2 cellular contexts compared by ENCODE assay signal in the genomic region with DNA sequence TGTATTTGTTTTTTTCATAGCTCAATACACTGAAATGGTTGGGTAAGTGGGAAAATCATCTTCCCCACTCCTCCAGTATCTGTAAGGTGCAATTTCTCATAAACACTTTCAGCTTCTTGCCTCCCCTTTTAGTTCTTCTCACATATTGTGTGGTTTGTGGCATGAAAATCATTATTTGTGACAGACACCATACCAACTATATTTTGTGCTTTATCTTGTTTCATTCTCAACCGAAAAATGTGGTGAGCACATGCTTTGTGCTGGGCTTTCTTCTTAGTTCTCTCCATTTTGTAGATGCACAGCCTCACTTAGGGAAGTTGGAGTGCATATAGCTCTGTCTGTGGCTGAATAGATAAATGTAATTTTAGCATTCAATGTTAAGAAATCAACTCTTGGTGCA.
TF ChIP-seq lines count a peak whose summit lies in the region.

No MANE protein-coding gene starts in this region.

TF ChIP-seq in GM23338, 12 proteins besides CTCF, POLR2A, EP300 and RAD21 (continues in another document):
- TF ChIP-seq ZNF331 (CRISPR knock-in tag; IDR thresholded peaks at IDR 0.05; ENCODE audit: low read depth) (no peak), EZH2 (IDR thresholded peaks at IDR 0.05; ENCODE audit: low read depth, unreplicated experiment) (no peak), EZH2phosphoT487 (IDR thresholded peaks at IDR 0.05; ENCODE audit: unreplicated experiment) (no peak), JUNB (IDR thresholded peaks at IDR 0.05; ENCODE audit: unreplicated experiment) (no peak), ZNF114 (CRISPR knock-in tag; IDR thresholded peaks at IDR 0.05) (no peak), NANOG (IDR thresholded peaks at IDR 0.05; ENCODE audit: borderline replicate concordance) (no peak), STAT1 (IDR thresholded peaks at IDR 0.05; ENCODE audit: unreplicated experiment) (no peak), CREB1 (CRISPR knock-in tag; IDR thresholded peaks at IDR 0.05; ENCODE audit: low read depth) (no peak), POLR2AphosphoS5 (IDR thresholded peaks at IDR 0.05; ENCODE audit: low read depth) (no peak)
- TF ChIP-seq, protein P1, sequence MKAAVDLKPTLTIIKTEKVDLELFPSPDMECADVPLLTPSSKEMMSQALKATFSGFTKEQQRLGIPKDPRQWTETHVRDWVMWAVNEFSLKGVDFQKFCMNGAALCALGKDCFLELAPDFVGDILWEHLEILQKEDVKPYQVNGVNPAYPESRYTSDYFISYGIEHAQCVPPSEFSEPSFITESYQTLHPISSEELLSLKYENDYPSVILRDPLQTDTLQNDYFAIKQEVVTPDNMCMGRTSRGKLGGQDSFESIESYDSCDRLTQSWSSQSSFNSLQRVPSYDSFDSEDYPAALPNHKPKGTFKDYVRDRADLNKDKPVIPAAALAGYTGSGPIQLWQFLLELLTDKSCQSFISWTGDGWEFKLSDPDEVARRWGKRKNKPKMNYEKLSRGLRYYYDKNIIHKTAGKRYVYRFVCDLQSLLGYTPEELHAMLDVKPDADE (IDR thresholded peaks at IDR 0.05): no peak
- TF ChIP-seq, protein P2, sequence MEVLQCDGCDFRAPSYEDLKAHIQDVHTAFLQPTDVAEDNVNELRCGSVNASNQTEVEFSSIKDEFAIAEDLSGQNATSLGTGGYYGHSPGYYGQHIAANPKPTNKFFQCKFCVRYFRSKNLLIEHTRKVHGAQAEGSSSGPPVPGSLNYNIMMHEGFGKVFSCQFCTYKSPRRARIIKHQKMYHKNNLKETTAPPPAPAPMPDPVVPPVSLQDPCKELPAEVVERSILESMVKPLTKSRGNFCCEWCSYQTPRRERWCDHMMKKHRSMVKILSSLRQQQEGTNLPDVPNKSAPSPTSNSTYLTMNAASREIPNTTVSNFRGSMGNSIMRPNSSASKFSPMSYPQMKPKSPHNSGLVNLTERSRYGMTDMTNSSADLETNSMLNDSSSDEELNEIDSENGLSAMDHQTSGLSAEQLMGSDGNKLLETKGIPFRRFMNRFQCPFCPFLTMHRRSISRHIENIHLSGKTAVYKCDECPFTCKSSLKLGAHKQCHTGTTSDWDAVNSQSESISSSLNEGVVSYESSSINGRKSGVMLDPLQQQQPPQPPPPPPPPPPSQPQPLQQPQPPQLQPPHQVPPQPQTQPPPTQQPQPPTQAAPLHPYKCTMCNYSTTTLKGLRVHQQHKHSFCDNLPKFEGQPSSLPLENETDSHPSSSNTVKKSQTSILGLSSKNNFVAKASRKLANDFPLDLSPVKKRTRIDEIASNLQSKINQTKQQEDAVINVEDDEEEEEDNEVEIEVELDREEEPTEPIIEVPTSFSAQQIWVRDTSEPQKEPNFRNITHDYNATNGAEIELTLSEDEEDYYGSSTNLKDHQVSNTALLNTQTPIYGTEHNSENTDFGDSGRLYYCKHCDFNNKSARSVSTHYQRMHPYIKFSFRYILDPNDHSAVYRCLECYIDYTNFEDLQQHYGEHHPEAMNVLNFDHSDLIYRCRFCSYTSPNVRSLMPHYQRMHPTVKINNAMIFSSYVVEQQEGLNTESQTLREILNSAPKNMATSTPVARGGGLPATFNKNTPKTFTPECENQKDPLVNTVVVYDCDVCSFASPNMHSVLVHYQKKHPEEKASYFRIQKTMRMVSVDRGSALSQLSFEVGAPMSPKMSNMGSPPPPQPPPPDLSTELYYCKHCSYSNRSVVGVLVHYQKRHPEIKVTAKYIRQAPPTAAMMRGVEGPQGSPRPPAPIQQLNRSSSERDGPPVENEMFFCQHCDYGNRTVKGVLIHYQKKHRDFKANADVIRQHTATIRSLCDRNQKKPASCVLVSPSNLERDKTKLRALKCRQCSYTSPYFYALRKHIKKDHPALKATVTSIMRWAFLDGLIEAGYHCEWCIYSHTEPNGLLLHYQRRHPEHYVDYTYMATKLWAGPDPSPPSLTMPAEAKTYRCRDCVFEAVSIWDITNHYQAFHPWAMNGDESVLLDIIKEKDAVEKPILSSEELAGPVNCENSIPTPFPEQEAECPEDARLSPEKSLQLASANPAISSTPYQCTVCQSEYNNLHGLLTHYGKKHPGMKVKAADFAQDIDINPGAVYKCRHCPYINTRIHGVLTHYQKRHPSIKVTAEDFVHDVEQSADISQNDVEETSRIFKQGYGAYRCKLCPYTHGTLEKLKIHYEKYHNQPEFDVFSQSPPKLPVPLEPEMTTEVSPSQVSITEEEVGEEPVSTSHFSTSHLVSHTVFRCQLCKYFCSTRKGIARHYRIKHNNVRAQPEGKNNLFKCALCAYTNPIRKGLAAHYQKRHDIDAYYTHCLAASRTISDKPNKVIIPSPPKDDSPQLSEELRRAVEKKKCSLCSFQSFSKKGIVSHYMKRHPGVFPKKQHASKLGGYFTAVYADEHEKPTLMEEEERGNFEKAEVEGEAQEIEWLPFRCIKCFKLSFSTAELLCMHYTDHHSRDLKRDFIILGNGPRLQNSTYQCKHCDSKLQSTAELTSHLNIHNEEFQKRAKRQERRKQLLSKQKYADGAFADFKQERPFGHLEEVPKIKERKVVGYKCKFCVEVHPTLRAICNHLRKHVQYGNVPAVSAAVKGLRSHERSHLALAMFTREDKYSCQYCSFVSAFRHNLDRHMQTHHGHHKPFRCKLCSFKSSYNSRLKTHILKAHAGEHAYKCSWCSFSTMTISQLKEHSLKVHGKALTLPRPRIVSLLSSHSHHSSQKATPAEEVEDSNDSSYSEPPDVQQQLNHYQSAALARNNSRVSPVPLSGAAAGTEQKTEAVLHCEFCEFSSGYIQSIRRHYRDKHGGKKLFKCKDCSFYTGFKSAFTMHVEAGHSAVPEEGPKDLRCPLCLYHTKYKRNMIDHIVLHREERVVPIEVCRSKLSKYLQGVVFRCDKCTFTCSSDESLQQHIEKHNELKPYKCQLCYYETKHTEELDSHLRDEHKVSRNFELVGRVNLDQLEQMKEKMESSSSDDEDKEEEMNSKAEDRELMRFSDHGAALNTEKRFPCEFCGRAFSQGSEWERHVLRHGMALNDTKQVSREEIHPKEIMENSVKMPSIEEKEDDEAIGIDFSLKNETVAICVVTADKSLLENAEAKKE (CRISPR knock-in tag; IDR thresholded peaks at IDR 0.05): no peak

TF ChIP-seq in SK-N-SH, 30 proteins besides CTCF, POLR2A, EP300 and RAD21:
- TF ChIP-seq GABPA (IDR thresholded peaks at IDR 0.05; ENCODE audit: low read depth) (no peak), YY1 (IDR thresholded peaks at IDR 0.05; ENCODE audit: low read depth) (no peak), JUND (IDR thresholded peaks at IDR 0.05) (no peak), FOXJ3 (CRISPR knock-in tag; IDR thresholded peaks at IDR 0.05) (no peak)
- TF ChIP-seq, protein P3, sequence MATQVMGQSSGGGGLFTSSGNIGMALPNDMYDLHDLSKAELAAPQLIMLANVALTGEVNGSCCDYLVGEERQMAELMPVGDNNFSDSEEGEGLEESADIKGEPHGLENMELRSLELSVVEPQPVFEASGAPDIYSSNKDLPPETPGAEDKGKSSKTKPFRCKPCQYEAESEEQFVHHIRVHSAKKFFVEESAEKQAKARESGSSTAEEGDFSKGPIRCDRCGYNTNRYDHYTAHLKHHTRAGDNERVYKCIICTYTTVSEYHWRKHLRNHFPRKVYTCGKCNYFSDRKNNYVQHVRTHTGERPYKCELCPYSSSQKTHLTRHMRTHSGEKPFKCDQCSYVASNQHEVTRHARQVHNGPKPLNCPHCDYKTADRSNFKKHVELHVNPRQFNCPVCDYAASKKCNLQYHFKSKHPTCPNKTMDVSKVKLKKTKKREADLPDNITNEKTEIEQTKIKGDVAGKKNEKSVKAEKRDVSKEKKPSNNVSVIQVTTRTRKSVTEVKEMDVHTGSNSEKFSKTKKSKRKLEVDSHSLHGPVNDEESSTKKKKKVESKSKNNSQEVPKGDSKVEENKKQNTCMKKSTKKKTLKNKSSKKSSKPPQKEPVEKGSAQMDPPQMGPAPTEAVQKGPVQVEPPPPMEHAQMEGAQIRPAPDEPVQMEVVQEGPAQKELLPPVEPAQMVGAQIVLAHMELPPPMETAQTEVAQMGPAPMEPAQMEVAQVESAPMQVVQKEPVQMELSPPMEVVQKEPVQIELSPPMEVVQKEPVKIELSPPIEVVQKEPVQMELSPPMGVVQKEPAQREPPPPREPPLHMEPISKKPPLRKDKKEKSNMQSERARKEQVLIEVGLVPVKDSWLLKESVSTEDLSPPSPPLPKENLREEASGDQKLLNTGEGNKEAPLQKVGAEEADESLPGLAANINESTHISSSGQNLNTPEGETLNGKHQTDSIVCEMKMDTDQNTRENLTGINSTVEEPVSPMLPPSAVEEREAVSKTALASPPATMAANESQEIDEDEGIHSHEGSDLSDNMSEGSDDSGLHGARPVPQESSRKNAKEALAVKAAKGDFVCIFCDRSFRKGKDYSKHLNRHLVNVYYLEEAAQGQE (IDR thresholded peaks at IDR 0.05; ENCODE audit: low read depth, low read length): no peak
